Comparison of ENCODE assay signal across 8 cellular contexts in the genomic region with DNA sequence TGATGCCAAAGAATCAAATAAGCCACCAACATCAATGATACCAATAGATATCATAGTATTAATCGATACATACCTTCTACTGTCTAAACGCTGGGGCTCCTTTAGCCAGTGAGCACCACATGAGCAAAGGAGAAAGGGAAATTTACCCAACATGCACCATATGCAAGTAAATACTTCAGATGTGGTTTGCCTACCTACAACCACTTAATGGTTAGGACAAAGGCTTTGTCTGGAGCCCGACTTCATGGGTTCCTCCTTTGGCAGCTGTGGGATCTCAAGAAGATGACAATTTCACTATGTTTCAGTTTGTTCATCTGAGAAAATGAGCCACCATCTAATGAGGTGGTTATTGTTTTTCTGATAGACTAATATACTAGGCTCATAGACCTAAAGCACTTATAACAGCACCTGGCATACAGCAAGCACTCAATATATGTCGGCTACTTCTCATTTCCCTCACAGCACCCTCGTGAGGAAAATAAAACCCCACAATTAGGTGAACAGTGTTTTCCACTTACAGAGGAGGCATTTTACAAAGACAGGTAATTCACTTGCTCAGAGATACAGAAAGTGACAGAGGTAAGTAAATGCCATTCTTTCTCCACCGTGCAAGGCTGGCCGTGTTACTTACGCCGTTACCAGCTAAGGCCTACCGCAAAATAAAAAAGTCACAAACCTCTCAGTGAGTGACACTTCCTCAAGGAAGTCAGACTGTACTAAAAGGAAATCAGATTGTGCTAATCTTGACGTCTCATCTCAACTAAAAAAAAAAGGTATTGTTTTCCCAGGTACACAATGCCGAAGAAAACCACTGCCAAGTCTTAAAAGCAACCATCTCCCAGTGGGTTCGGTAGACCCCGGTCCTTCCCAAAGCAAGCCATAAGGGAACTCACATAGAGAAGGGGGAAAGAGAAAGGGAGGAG. TPM values are rescaled to one million over a fixed set of nuclear protein-coding genes. Genes with fewer than 3 reads are reported as not detected.
DNase-seq lines count a peak whose midpoint lies in the region; ATAC-seq and TF ChIP-seq lines count a peak whose summit lies in the region.

No MANE protein-coding gene starts in this region.

- intact Hi-C loops in activated T-helper 1 cell treated with anti-CD3 and anti-CD28 coated beads, Interleukin-12 subunit alpha, Interleukin-12 subunit beta, Interleukin-2, Interleukin-4 antibody, amounts not matched to agents 30 ng/mL and 10 ng/mL and 1 ng/mL, durations not matched to agents 14 hours and 24 hours and 36 hours (cut with micrococcal nuclease), result loop anchor here (5.0 kb wide), 2 partner anchors 225 to 1350 kb away; a partner anchor contains a TSS
- intact Hi-C loops in aorta (cut with DNase I), result loop anchor here in 1 of 2 donors (5.0 kb wide), 2 partner anchors 60 to 180 kb away; no protein-coding TSS in a partner anchor

- H3K4me1 Mint-ChIP-seq in activated T-helper 1 cell treated with anti-CD3 and anti-CD28 coated beads, Interleukin-12 subunit alpha, Interleukin-12 subunit beta, Interleukin-2, Interleukin-4 antibody, amounts not matched to agents 30 ng/mL and 10 ng/mL and 1 ng/mL, durations not matched to agents 14 hours and 24 hours and 36 hours (ENCODE audit: low read depth), result peaks cover 50% of the 10 kb centered on the region

- no peak overlapping the region for H2AFZ ChIP-seq in KMS-11 (ENCODE audit: low read depth)

- no peaks in the 10 kb centered on the region for H3K27me3 Mint-ChIP-seq in activated T-helper 1 cell treated with anti-CD3 and anti-CD28 coated beads, Interleukin-12 subunit alpha, Interleukin-12 subunit beta, Interleukin-2, Interleukin-4 antibody, amounts not matched to agents 30 ng/mL and 10 ng/mL and 1 ng/mL, durations not matched to agents 14 hours and 24 hours and 36 hours (ENCODE audit: insufficient read depth)

- H3K27ac ChIP-seq in KMS-11, result no peak overlapping the region
- H3K27ac ChIP-seq in liver (ENCODE audit: low read depth in 1 of 2, low read length in 2 of 2), result peak overlapping the region in 1 of 2 donors; percentile 64
- H3K27ac ChIP-seq in upper lobe of left lung, result peak overlapping the region; percentile 71 to 89 (median 76)
- no peak overlapping the region for H3K27ac ChIP-seq in aorta (ENCODE audit: low read depth in 1 of 2, low read length in 2 of 2)
- no peak overlapping the region for H3K27ac ChIP-seq in RWPE1

- TF ChIP-seq CTCF in BE2C (IDR thresholded peaks at IDR 0.05; ENCODE audit: low read depth, low read length) (no peak), KMS-11 (conservative IDR thresholded peaks at IDR 0.05; ENCODE audit: low read depth, low read length) (no peak), liver (IDR thresholded peaks at IDR 0.05; ENCODE audit: low read depth, low read length, missing input control) (no peak), upper lobe of left lung (IDR thresholded peaks at IDR 0.05) (no peak), RWPE1 (conservative IDR thresholded peaks at IDR 0.05; ENCODE audit: low read depth) (no peak)

- no peaks in the 10 kb centered on the region for H3K36me3 ChIP-seq in BE2C
- H3K36me3 ChIP-seq in KMS-11 (ENCODE audit: insufficient read depth), result no peaks in the 10 kb centered on the region
- peaks cover 0 to 5% (median 0%) of the 10 kb centered on the region in 4 donors for H3K36me3 ChIP-seq in liver (ENCODE audit: control insufficient read depth in 4 of 4, insufficient read depth in 3 of 4, low read depth in 1 of 4, low read length in 3 of 4)
- H3K36me3 ChIP-seq in upper lobe of left lung, result peaks cover 0 to 5% (median 2%) of the 10 kb centered on the region in 4 donors
- peaks cover 0 to 2% of the 10 kb centered on the region in 2 donors for H3K36me3 ChIP-seq in aorta (ENCODE audit: control insufficient read depth in 1 of 2, insufficient read depth in 2 of 2, low read length in 1 of 2)

- WGBS in liver, result 74% methylated on average over 14 of the region's 14 CpGs
- WGBS in upper lobe of left lung, 2 donors, result 39 to 47% methylated on average over 14 of the region's 14 CpGs
- 81 to 85% methylated on average over 14 of the region's 14 CpGs for WGBS in aorta, 2 donors

- H3K79me2 ChIP-seq in KMS-11 (ENCODE audit: insufficient read depth, low read depth), result peaks cover 37% of the 10 kb centered on the region

- peak overlapping the region; percentile 94 for H3K27ac Mint-ChIP-seq in activated T-helper 1 cell treated with anti-CD3 and anti-CD28 coated beads, Interleukin-12 subunit alpha, Interleukin-12 subunit beta, Interleukin-2, Interleukin-4 antibody, amounts not matched to agents 30 ng/mL and 10 ng/mL and 1 ng/mL, durations not matched to agents 14 hours and 24 hours and 36 hours

- CTCF ChIA-PET in RWPE1 (lab: Yijun Ruan, JAX), result no interaction called here

- H3K27me3 ChIP-seq in BE2C (no peaks in the 10 kb centered on the region), KMS-11 (ENCODE audit: insufficient read depth, low read depth) (no peaks in the 10 kb centered on the region), liver (ENCODE audit: control insufficient read depth in 4 of 4, insufficient read depth in 4 of 4, low read length in 3 of 4) (no peaks in the 10 kb centered on the region), upper lobe of left lung (no peaks in the 10 kb centered on the region), aorta (ENCODE audit: control insufficient read depth in 1 of 2, insufficient read depth in 2 of 2, low read length in 1 of 2) (no peaks in the 10 kb centered on the region)

- TF ChIP-seq RAD21 in liver (IDR thresholded peaks at IDR 0.05), result no peak

- no peak for ATAC-seq in upper lobe of left lung (ENCODE audit: low FRiP score in 2 of 2)
- no peak for ATAC-seq in GM21515 (IDR thresholded peaks at IDR 0.05; ENCODE audit: unreplicated experiment)
- no peak for ATAC-seq in aorta (ENCODE audit: low FRiP score)

- H3K4me3 ChIP-seq in BE2C (ENCODE audit: low read depth, low read length) (peak overlapping the region; percentile 74), KMS-11 (IDR thresholded peaks at IDR 0.05; ENCODE audit: insufficient read depth, low read depth, low read length) (peak overlapping the region; percentile 69), liver (ENCODE audit: low read depth in 1 of 3, low read length in 3 of 3) (peak overlapping the region; percentile 49 to 94 (median 78)), upper lobe of left lung (peak overlapping the region in 3 of 4 donors; percentile 90 to 98 (median 93)), aorta (ENCODE audit: low read length in 2 of 2) (no peak overlapping the region)

- DNase-seq in BE2C (no peak), upper lobe of left lung (no peak), aorta (no peak), RWPE1 (ENCODE audit: low spot score) (no peak)
- DNase-seq in activated T-helper 1 cell treated with anti-CD3 and anti-CD28 coated beads, Interleukin-12 subunit alpha, Interleukin-12 subunit beta, Interleukin-2, Interleukin-4 antibody, amounts not matched to agents 30 ng/mL and 10 ng/mL and 1 ng/mL, durations not matched to agents 14 hours and 24 hours and 36 hours (ENCODE audit: low spot score), result peak; percentile 16

- POLR2A ChIA-PET in RWPE1 (lab: Yijun Ruan, JAX; ENCODE audit: low non-redundant PET), result interaction anchor here (0.5 kb wide), 1 partner anchor 49 kb away, joined by 7 read pairs; no protein-coding TSS in a partner anchor

- peak overlapping the region; percentile 92 for H3K4me3 Mint-ChIP-seq in activated T-helper 1 cell treated with anti-CD3 and anti-CD28 coated beads, Interleukin-12 subunit alpha, Interleukin-12 subunit beta, Interleukin-2, Interleukin-4 antibody, amounts not matched to agents 30 ng/mL and 10 ng/mL and 1 ng/mL, durations not matched to agents 14 hours and 24 hours and 36 hours

- H3K4me2 ChIP-seq in KMS-11, result peak overlapping the region; percentile 88

- peaks cover 24% of the 10 kb centered on the region for H3K36me3 Mint-ChIP-seq in activated T-helper 1 cell treated with anti-CD3 and anti-CD28 coated beads, Interleukin-12 subunit alpha, Interleukin-12 subunit beta, Interleukin-2, Interleukin-4 antibody, amounts not matched to agents 30 ng/mL and 10 ng/mL and 1 ng/mL, durations not matched to agents 14 hours and 24 hours and 36 hours (ENCODE audit: low read depth)

- TF ChIP-seq POLR2A in upper lobe of left lung (IDR thresholded peaks at IDR 0.05), result no peak

- TF ChIP-seq EP300 in upper lobe of left lung (IDR thresholded peaks at IDR 0.05), result no peak

- no peaks in the 10 kb centered on the region for H3K9me3 Mint-ChIP-seq in activated T-helper 1 cell treated with anti-CD3 and anti-CD28 coated beads, Interleukin-12 subunit alpha, Interleukin-12 subunit beta, Interleukin-2, Interleukin-4 antibody, amounts not matched to agents 30 ng/mL and 10 ng/mL and 1 ng/mL, durations not matched to agents 14 hours and 24 hours and 36 hours

- H3K9ac ChIP-seq in KMS-11, result no peak overlapping the region; the same call in 1 of the 2 replicates
- peak overlapping the region in 1 of 2 donors; percentile 63 for H3K9ac ChIP-seq in liver (ENCODE audit: low read depth in 1 of 2, low read length in 2 of 2)

- no peaks in the 10 kb centered on the region for H3K4me1 ChIP-seq in BE2C
- H3K4me1 ChIP-seq in KMS-11 (ENCODE audit: low read depth, poor library complexity, severe bottlenecking), result peaks cover 34% of the 10 kb centered on the region
- H3K4me1 ChIP-seq in liver (ENCODE audit: control insufficient read depth in 4 of 4, insufficient read depth in 4 of 4, low read length in 3 of 4), result peaks cover 0 to 16% (median 14%) of the 10 kb centered on the region in 4 donors
- peaks cover 19 to 32% (median 26%) of the 10 kb centered on the region in 4 donors for H3K4me1 ChIP-seq in upper lobe of left lung
- H3K4me1 ChIP-seq in aorta (ENCODE audit: control insufficient read depth in 1 of 2, insufficient read depth in 2 of 2, low read length in 2 of 2), result peaks cover 0 to 6% of the 10 kb centered on the region in 2 donors

- no peaks in the 10 kb centered on the region for H4K20me1 ChIP-seq in KMS-11 (ENCODE audit: insufficient read depth)

- H3K9me3 ChIP-seq in BE2C, result no peaks in the 10 kb centered on the region
- no peaks in the 10 kb centered on the region for H3K9me3 ChIP-seq in liver (ENCODE audit: control insufficient read depth in 4 of 4, low read length in 3 of 4)
- H3K9me3 ChIP-seq in upper lobe of left lung, result no peaks in the 10 kb centered on the region
- H3K9me3 ChIP-seq in aorta (ENCODE audit: control insufficient read depth, low read length), result no peaks in the 10 kb centered on the region

RNA-seq across cellular contexts. Expression of a gene that starts 1.6 kb away (rescaled TPM):
- polyA plus RNA-seq in BE2C (2012; ENCODE audit: insufficient read depth, insufficient read length, low read depth), result 34.3 TPM
- 20.7 and 21.8 TPM in 2 replicates for total RNA-seq in activated T-helper 1 cell treated with anti-CD3 and anti-CD28 coated beads, Interleukin-12 subunit alpha, Interleukin-12 subunit beta, Interleukin-2, Interleukin-4 antibody, amounts not matched to agents 30 ng/mL and 10 ng/mL and 1 ng/mL, durations not matched to agents 14 hours and 24 hours and 36 hours
- total RNA-seq in liver, result 10 to 100 TPM; 10.2 to 17.5 TPM
- 1 to 10 TPM; 2.6 to 3.3 TPM for polyA plus RNA-seq in liver
- 10 to 100 TPM; 18.6 to 41.9 (median 33.3) TPM for total RNA-seq in upper lobe of left lung
- 10 to 100 TPM; 19.3 to 22.6 TPM for total RNA-seq in aorta
- polyA plus RNA-seq in aorta, result 1 to 10 TPM; 6.0 to 10.0 TPM

RNA-seq across cellular contexts. Expression of a gene that starts 1.8 kb away (rescaled TPM):
- polyA plus RNA-seq in BE2C (2012; ENCODE audit: insufficient read depth, insufficient read length, low read depth), result 28.7 TPM
- 14.3 and 14.6 TPM in 2 replicates for total RNA-seq in activated T-helper 1 cell treated with anti-CD3 and anti-CD28 coated beads, Interleukin-12 subunit alpha, Interleukin-12 subunit beta, Interleukin-2, Interleukin-4 antibody, amounts not matched to agents 30 ng/mL and 10 ng/mL and 1 ng/mL, durations not matched to agents 14 hours and 24 hours and 36 hours
- total RNA-seq in liver (10 to 100 TPM; 13.4 to 15.9 TPM), upper lobe of left lung (10 to 100 TPM in 5 of 6 donors, 1 to 10 TPM in 1; 2.3 to 25.2 (median 19.6) TPM), aorta (10 to 100 TPM; 10.7 to 12.2 TPM)
- polyA plus RNA-seq in liver (10 to 100 TPM; 11.4 to 18.9 TPM), aorta (10 to 100 TPM; 11.6 to 19.6 TPM)

Comparison
In these comparisons a context has a peak if more than half of its experiments do, and no peak if none do; other contexts are left out.
1. H3K4me3 ChIP-seq: peak in BE2C (single experiment), KMS-11 (single experiment), liver (3 of 3) and upper lobe of left lung (3 of 4); none in aorta (0 of 2).
2. H3K27ac ChIP-seq: peak in upper lobe of left lung (4 of 4); none in KMS-11 (single experiment), aorta (0 of 2) and RWPE1 (single experiment).